In genomic region chr20:60085551-60086132, GRCh38 we compare ENCODE assay signal across 21 cellular contexts.
A peak's percentile ranks its signal among the peaks of the same experiment; 100 is the strongest.
DNase-seq lines count a peak whose midpoint lies in the region; ATAC-seq and TF ChIP-seq lines count a peak whose summit lies in the region.
"Had no signal": no experiment of that assay in that cellular context is flagged by ENCODE, and none has a peak within 500 bp of the region (broad histone marks: within the 10 kb centered on the region; RNA-seq: fewer than 3 reads in every experiment).

No MANE protein-coding gene starts in this region.

- H2AFZ ChIP-seq in H9 (ENCODE audit: low read length) (no peak overlapping the region), osteoblast (ENCODE audit: low read length) (no peak overlapping the region)

- H3K4me3 Mint-ChIP-seq in H9, result no peak overlapping the region

- H3K23ac ChIP-seq in H9 (ENCODE audit: insufficient read length, low read depth, low read length), result no peak overlapping the region

- DNase-seq in H9 (peak; percentile 61), RWPE2 (ENCODE audit: low spot score) (peak; percentile 77), inferior parietal cortex (ENCODE audit: extremely low spot score) (peak; percentile 66), osteoblast (ENCODE audit: insufficient read length, low spot score, missing footprints) (peak; percentile 44), COLO668 (lab: John Stamatoyannopoulos, UW; ENCODE audit: unreplicated experiment) (no peak), erythroblast (lab: John Stamatoyannopoulos, UW) (no peak), germinal center (ENCODE audit: low spot score) (no peak)
- DNase-seq: CD4-positive, alpha-beta memory T cell; DND-41; KG1; NCI-H1417; NCI-H187 treated with DMSO at 0.1 percent for 48 hours; NCI-H2227 treated with DMSO at 0.1 percent for 48 hours; NCI-H510A treated with DMSO at 0.1 percent for 48 hours; NCI-H774; PC-3; RPMI8226; SIG-M5 had no signal

- no peak overlapping the region for H3K27ac Mint-ChIP-seq in H9
- H3K27ac Mint-ChIP-seq: CD4-positive, alpha-beta memory T cell had no signal

- no peak overlapping the region for H3K18ac ChIP-seq in H9 (ENCODE audit: insufficient read length, low read depth, low read length)

- TF ChIP-seq POLR2A in erythroblast (IDR thresholded peaks at IDR 0.05; ENCODE audit: low read length), result no peak

- H4K20me1 ChIP-seq in H9 (ENCODE audit: control insufficient read depth, insufficient read depth, insufficient read length) (no peaks in the 10 kb centered on the region), osteoblast (ENCODE audit: insufficient read depth, low read length) (no peaks in the 10 kb centered on the region)

- H3K4me2 ChIP-seq in H9 (ENCODE audit: insufficient read depth, insufficient read length, low read length), result no peak overlapping the region
- no peak overlapping the region for H3K4me2 ChIP-seq in osteoblast (ENCODE audit: insufficient read depth, low read length)
- H3K4me2 ChIP-seq: BLaER1 had no signal

- H2BK15ac ChIP-seq in H9 (ENCODE audit: low read depth, low read length), result no peak overlapping the region

- H3K4me1 ChIP-seq in H9 (ENCODE audit: insufficient read depth, low read length) (no peaks in the 10 kb centered on the region), RWPE2 (ENCODE audit: insufficient read depth, poor library complexity, severe bottlenecking) (peaks cover 4% of the 10 kb centered on the region), osteoblast (ENCODE audit: insufficient read depth, low read length) (no peaks in the 10 kb centered on the region)

- no peaks in the 10 kb centered on the region for H3K36me3 Mint-ChIP-seq in H9 (ENCODE audit: insufficient read depth in 1 of 3, low read depth in 3 of 3)

- no peaks in the 10 kb centered on the region for H3K4me1 Mint-ChIP-seq in H9

- H3K9me3 ChIP-seq in H9 (ENCODE audit: control insufficient read depth, low read depth, low read length) (no peaks in the 10 kb centered on the region), RWPE2 (ENCODE audit: severe bottlenecking) (no peaks in the 10 kb centered on the region), osteoblast (ENCODE audit: low read depth, low read length) (no peaks in the 10 kb centered on the region)

- H3K27ac ChIP-seq in H9 (ENCODE audit: insufficient read length, low read depth, low read length) (no peak overlapping the region), RWPE2 (ENCODE audit: poor library complexity, severe bottlenecking) (no peak overlapping the region), osteoblast (ENCODE audit: low read depth, low read length) (no peak overlapping the region)
- H3K27ac ChIP-seq: BLaER1 had no signal

- peaks cover 45% of the 10 kb centered on the region for H3K27me3 Mint-ChIP-seq in H9 (ENCODE audit: low read depth)

- H3K56ac ChIP-seq in H9 (ENCODE audit: insufficient read length, low read depth, low read length), result no peak overlapping the region

- ATAC-seq in RWPE2 (ENCODE audit: low read depth) (no peak), GM21390 (IDR thresholded peaks at IDR 0.05; ENCODE audit: unreplicated experiment) (no peak)
- ATAC-seq: PC-3, SK-N-SH treated with all-trans-retinoic acid at 6 μM for 48 hours had no signal

- no peak overlapping the region for H3K4me3 ChIP-seq in RWPE2 (ENCODE audit: severe bottlenecking)
- H3K4me3 ChIP-seq in osteoblast (ENCODE audit: insufficient read depth, low read length), result no peak overlapping the region
- H3K4me3 ChIP-seq: BLaER1 had no signal

- no CpG with 5 or more reads among the region's 9 CpGs for WGBS in H9 (ENCODE audit: extremely low coverage, insufficient read length, low lambda C conversion rate)

- H2BK12ac ChIP-seq in H9 (ENCODE audit: insufficient read length, low read depth, low read length), result no peak overlapping the region

- TF ChIP-seq CTCF in H9 (conservative IDR thresholded peaks at IDR 0.05), result peak; percentile 51
- no peak for TF ChIP-seq CTCF in RWPE2 (IDR thresholded peaks at IDR 0.05; ENCODE audit: poor library complexity, severe bottlenecking)
- TF ChIP-seq CTCF in osteoblast (IDR thresholded peaks at IDR 0.05; ENCODE audit: extremely low read depth, low read depth, low read length), result no peak

- H3K79me1 ChIP-seq in H9 (ENCODE audit: insufficient read depth, low read depth, low read length, poor library complexity, severe bottlenecking), result no peaks in the 10 kb centered on the region

- H2BK120ac ChIP-seq in H9 (ENCODE audit: low read depth, low read length, poor library complexity, severe bottlenecking), result no peak overlapping the region

- no peak overlapping the region for H4K5ac ChIP-seq in H9 (ENCODE audit: insufficient read length, low read depth, low read length)

- H3K23me2 ChIP-seq in H9 (ENCODE audit: insufficient read length, low read depth, low read length, poor library complexity, severe bottlenecking), result no peaks in the 10 kb centered on the region

- no peak overlapping the region for H2AK5ac ChIP-seq in H9 (ENCODE audit: insufficient read length, low read length)

- H3K14ac ChIP-seq in H9 (ENCODE audit: insufficient read depth, low read length), result no peak overlapping the region

- no peak overlapping the region for H3T11ph ChIP-seq in H9 (ENCODE audit: low read length)

- H3K9me3 Mint-ChIP-seq in H9, result peaks cover 0 to 5% of the 10 kb centered on the region in 2 experiments; a peak in 3 of 5 replicates

- no peak overlapping the region for H3K4ac ChIP-seq in H9 (ENCODE audit: low read depth, low read length)

- H2BK5ac ChIP-seq in H9 (ENCODE audit: insufficient read length, low read length), result no peak overlapping the region

- H3K9ac ChIP-seq in H9 (ENCODE audit: extremely low read depth, insufficient read length, low read length), result no peak overlapping the region
- H3K9ac ChIP-seq: BLaER1 had no signal

- no peak overlapping the region for H4K91ac ChIP-seq in H9 (ENCODE audit: insufficient read length, low read depth, low read length)

- no peak overlapping the region for H4K8ac ChIP-seq in H9 (replicated peaks; ENCODE audit: insufficient read length, low read depth, low read length)

- no peaks in the 10 kb centered on the region; the same call in 1 of the 2 replicates for H3K27me3 ChIP-seq in H9 (ENCODE audit: insufficient read depth, low read length)
- H3K27me3 ChIP-seq in RWPE2 (ENCODE audit: insufficient read depth, poor library complexity, severe bottlenecking), result peaks cover 3% of the 10 kb centered on the region
- H3K27me3 ChIP-seq in osteoblast (ENCODE audit: insufficient read depth, low read length), result peaks cover 4% of the 10 kb centered on the region

- H2BK20ac ChIP-seq in H9 (ENCODE audit: low read depth, low read length, poor library complexity, severe bottlenecking), result no peak overlapping the region

- no peaks in the 10 kb centered on the region for H3K79me2 ChIP-seq in H9 (ENCODE audit: insufficient read depth, low read length)
- H3K79me2 ChIP-seq in osteoblast (ENCODE audit: insufficient read depth, low read length), result no peaks in the 10 kb centered on the region

- no peaks in the 10 kb centered on the region for H3K36me3 ChIP-seq in RWPE2 (ENCODE audit: low read depth)
- no peaks in the 10 kb centered on the region for H3K36me3 ChIP-seq in osteoblast (ENCODE audit: insufficient read depth, low read length)
- H3K36me3 ChIP-seq: BLaER1 had no signal

Comparison
In these comparisons a context has a peak if more than half of its experiments do, and no peak if none do; other contexts are left out.
1. DNase-seq: peak in H9 (single experiment), RWPE2 (single experiment), inferior parietal cortex (single experiment) and osteoblast (single experiment); none in COLO668 (single experiment), erythroblast (0 of 2) and germinal center (single experiment).